Comparison of ENCODE assay signal across 1 cellular context in genomic region chr7:92761391-92762098, GRCh38.
TF ChIP-seq lines count a peak whose summit lies in the region.

No MANE protein-coding gene starts in this region.

TF ChIP-seq in SK-N-SH treated with all-trans-retinoic acid at 6 μM for 48 hours, 23 proteins besides CTCF, POLR2A, EP300 and RAD21 (continued from another document):
- TF ChIP-seq CREB5 (CRISPR knock-in tag; IDR thresholded peaks at IDR 0.05; ENCODE audit: low read depth): peak; percentile 78
TF ChIP-seq in SK-N-SH treated with all-trans-retinoic acid at 6 μM for 48 hours: peak in this region for 4.
